ENCODE assay signal across 10 cellular contexts in the genomic region with DNA sequence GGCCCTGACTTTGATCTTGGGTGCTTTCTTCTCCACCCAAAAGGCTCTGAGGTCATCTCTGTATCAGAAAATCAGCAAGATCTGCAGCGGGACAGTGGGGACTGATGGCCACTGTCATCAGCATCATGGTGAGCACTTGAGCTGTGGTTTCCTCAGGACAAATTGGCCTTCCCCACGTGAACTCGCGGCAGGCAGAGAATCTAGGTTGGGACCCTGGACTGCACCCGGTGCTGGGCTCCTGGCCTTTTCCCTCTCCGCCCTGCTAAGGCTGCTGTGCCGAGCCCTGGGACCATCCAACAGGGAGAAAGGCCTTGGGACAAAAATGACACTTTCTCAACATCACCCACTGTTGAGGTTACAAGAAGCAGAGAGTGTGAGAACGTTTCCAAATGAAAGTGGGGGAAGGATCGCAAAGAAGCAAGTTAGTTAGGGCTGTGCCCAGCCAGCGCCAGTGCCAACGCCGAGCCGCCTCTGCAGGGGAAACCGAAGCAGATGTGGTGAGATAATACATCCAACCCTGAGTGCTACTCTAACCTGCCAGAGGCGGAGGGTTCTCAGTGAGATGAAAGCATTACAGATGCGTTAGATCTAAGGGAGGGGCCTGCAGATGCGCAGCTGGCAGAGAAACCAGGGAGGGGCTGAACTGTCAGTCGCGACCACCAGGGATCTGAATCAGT. TPM values are rescaled to one million over a fixed set of nuclear protein-coding genes. Genes with fewer than 3 reads are reported as not detected.
DNase-seq lines count a peak whose midpoint lies in the region; ATAC-seq and TF ChIP-seq lines count a peak whose summit lies in the region.
"Had no signal": no experiment of that assay in that cellular context is flagged by ENCODE, and none has a peak within 500 bp of the region (broad histone marks: within the 10 kb centered on the region; RNA-seq: fewer than 3 reads in every experiment).

No MANE protein-coding gene starts in this region.

- H3K9ac ChIP-seq in BLaER1 treated with 17β-estradiol and CSF1 and Interleukin-3, amounts not matched to agents 10 nM and 100 nM, result peak overlapping the region in 8 of 11 experiments; percentile 5 to 64 (median 22); a peak in 9 of 22 replicates

- H3K4me1 Mint-ChIP-seq in activated CD8-positive, alpha-beta T cell treated with anti-CD3 and anti-CD28 coated beads, Interleukin-2, amount 10 ng/mL, durations not matched to agents 7 days and 5 days (ENCODE audit: low read depth), result peaks cover 56% of the 10 kb centered on the region

- peak overlapping the region; percentile 83 to 98 (median 97) for H3K4me2 ChIP-seq in BLaER1 treated with 17β-estradiol and CSF1 and Interleukin-3, amounts not matched to agents 10 nM and 100 nM

- H3K27ac Mint-ChIP-seq in activated CD8-positive, alpha-beta T cell treated with anti-CD3 and anti-CD28 coated beads, Interleukin-2, amount 10 ng/mL, durations not matched to agents 7 days and 5 days, result peak overlapping the region; percentile 96

- H3K36me3 ChIP-seq in BLaER1 treated with 17β-estradiol and CSF1 and Interleukin-3, amounts not matched to agents 10 nM and 100 nM, result no peaks in the 10 kb centered on the region

- H3K9me3 ChIP-seq in BLaER1 treated with 17β-estradiol and CSF1 and Interleukin-3, amounts not matched to agents 10 nM and 100 nM (replicated peaks in 1 of 11), result no peaks in the 10 kb centered on the region

- no peak for TF ChIP-seq CTCF in HL-60 (IDR thresholded peaks at IDR 0.05; ENCODE audit: insufficient read depth, low read length)

- CTCF ChIA-PET in activated CD8-positive, alpha-beta T cell treated with anti-CD3 and anti-CD28 coated beads, Interleukin-2, amount 10 ng/mL, durations not matched to agents 7 days and 5 days (lab: Charles Lee), result interaction anchor here (1.1 to 1.5 kb wide), 2 partner anchors 46 to 57 kb away, joined by 3 to 5 read pairs; no protein-coding TSS in a partner anchor

- H3K4me1 ChIP-seq in BLaER1 treated with 17β-estradiol and CSF1 and Interleukin-3, amounts not matched to agents 10 nM and 100 nM, result peaks cover 55 to 82% (median 69%) of the 10 kb centered on the region in 10 experiments

- H3K27me3 ChIP-seq in BLaER1 treated with 17β-estradiol and CSF1 and Interleukin-3, amounts not matched to agents 10 nM and 100 nM, result 0 out of 22 replicates have a peak, but pooled peaks cover 0 to 7% (median 0%) of the 10 kb centered on the region in 11 experiments
- no peaks in the 10 kb centered on the region for H3K27me3 ChIP-seq in HL-60 (ENCODE audit: insufficient read depth, poor library complexity, severe bottlenecking)

- H3K27ac ChIP-seq in BLaER1 treated with 17β-estradiol and CSF1 and Interleukin-3, amounts not matched to agents 10 nM and 100 nM, result peak overlapping the region; percentile 35 to 68 (median 60); a peak in 21 of 22 replicates
- H3K27ac ChIP-seq in HL-60 (replicated peaks) (peak overlapping the region; percentile 54), skin epidermis (peak overlapping the region in 15 of 21 experiments; percentile 1 to 91 (median 69))

- H3K36me3 Mint-ChIP-seq in activated CD8-positive, alpha-beta T cell treated with anti-CD3 and anti-CD28 coated beads, Interleukin-2, amount 10 ng/mL, durations not matched to agents 7 days and 5 days (ENCODE audit: low read depth), result no peaks in the 10 kb centered on the region
- H3K36me3 Mint-ChIP-seq: brain had no signal

- ATAC-seq in GM19463 (IDR thresholded peaks at IDR 0.05; ENCODE audit: unreplicated experiment) (peak; percentile 22), SK-N-SH treated with all-trans-retinoic acid at 6 μM for 48 hours (no peak)
- ATAC-seq in activated CD8-positive, alpha-beta T cell treated with anti-CD3 and anti-CD28 coated beads, Interleukin-2, amount 10 ng/mL, durations not matched to agents 7 days and 5 days, result peak; percentile 78

- POLR2A ChIA-PET in activated CD8-positive, alpha-beta T cell treated with anti-CD3 and anti-CD28 coated beads, Interleukin-2, amount 10 ng/mL, durations not matched to agents 7 days and 5 days (lab: Charles Lee), result interaction anchor here (1.0 to 2.9 kb wide), 5 partner anchors 19 to 176 kb away, joined by 3 to 15 read pairs (median 9); partner anchors contain the start of gene ZBTB21

- DNase-seq in HL-60 (ENCODE audit: low read depth in 1 of 2, low spot score in 1 of 2), result peak in 1 of 2 experiments; percentile 26
- DNase-seq in activated CD8-positive, alpha-beta T cell treated with anti-CD3 and anti-CD28 coated beads, Interleukin-2, amount 10 ng/mL, durations not matched to agents 7 days and 5 days, result peak; percentile 79
- no peak for DNase-seq in middle frontal gyrus (ENCODE audit: extremely low spot score, low spot score)
- DNase-seq in DMS114 treated with DMSO at 0.1 percent for 48 hours (lab: John Stamatoyannopoulos, UW; ENCODE audit: unreplicated experiment), result no peak

- peak overlapping the region; percentile 81 for H3K4me3 Mint-ChIP-seq in activated CD8-positive, alpha-beta T cell treated with anti-CD3 and anti-CD28 coated beads, Interleukin-2, amount 10 ng/mL, durations not matched to agents 7 days and 5 days
- H3K4me3 Mint-ChIP-seq: brain had no signal

- H3K9me3 Mint-ChIP-seq in activated CD8-positive, alpha-beta T cell treated with anti-CD3 and anti-CD28 coated beads, Interleukin-2, amount 10 ng/mL, durations not matched to agents 7 days and 5 days (ENCODE audit: insufficient read depth), result no peaks in the 10 kb centered on the region

- H3K4me3 ChIP-seq in BLaER1 treated with 17β-estradiol and CSF1 and Interleukin-3, amounts not matched to agents 10 nM and 100 nM, result peak overlapping the region in 2 of 10 experiments; percentile 10 to 27; a peak in 1 of 20 replicates
- no peak overlapping the region for H3K4me3 ChIP-seq in HL-60 (replicated peaks; ENCODE audit: insufficient read depth, low read length)
- H3K4me3 ChIP-seq in skin epidermis, result no peak overlapping the region

- peaks cover 3% of the 10 kb centered on the region for H3K27me3 Mint-ChIP-seq in activated CD8-positive, alpha-beta T cell treated with anti-CD3 and anti-CD28 coated beads, Interleukin-2, amount 10 ng/mL, durations not matched to agents 7 days and 5 days (ENCODE audit: low read depth)

- H4K20me1 ChIP-seq in BLaER1 treated with 17β-estradiol and CSF1 and Interleukin-3, amounts not matched to agents 10 nM and 100 nM, result no peaks in the 10 kb centered on the region

TF ChIP-seq in SK-N-SH treated with all-trans-retinoic acid at 6 μM for 48 hours, 23 proteins besides CTCF, POLR2A, EP300 and RAD21:
- TF ChIP-seq, protein P1, sequence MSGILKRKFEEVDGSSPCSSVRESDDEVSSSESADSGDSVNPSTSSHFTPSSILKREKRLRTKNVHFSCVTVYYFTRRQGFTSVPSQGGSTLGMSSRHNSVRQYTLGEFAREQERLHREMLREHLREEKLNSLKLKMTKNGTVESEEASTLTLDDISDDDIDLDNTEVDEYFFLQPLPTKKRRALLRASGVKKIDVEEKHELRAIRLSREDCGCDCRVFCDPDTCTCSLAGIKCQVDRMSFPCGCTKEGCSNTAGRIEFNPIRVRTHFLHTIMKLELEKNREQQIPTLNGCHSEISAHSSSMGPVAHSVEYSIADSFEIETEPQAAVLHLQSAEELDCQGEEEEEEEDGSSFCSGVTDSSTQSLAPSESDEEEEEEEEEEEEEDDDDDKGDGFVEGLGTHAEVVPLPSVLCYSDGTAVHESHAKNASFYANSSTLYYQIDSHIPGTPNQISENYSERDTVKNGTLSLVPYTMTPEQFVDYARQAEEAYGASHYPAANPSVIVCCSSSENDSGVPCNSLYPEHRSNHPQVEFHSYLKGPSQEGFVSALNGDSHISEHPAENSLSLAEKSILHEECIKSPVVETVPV (CRISPR knock-in tag; IDR thresholded peaks at IDR 0.05), result no peak
- TF ChIP-seq POU6F1 (CRISPR knock-in tag; IDR thresholded peaks at IDR 0.05; ENCODE audit: borderline replicate concordance, low read depth) (no peak), ZNF70 (CRISPR knock-in tag; IDR thresholded peaks at IDR 0.05) (no peak), GLIS3 (CRISPR knock-in tag; IDR thresholded peaks at IDR 0.05) (no peak), OSR1 (CRISPR knock-in tag; IDR thresholded peaks at IDR 0.05) (no peak), SNAI2 (CRISPR knock-in tag; IDR thresholded peaks at IDR 0.05) (no peak), BACH2 (CRISPR knock-in tag; IDR thresholded peaks at IDR 0.05; ENCODE audit: borderline replicate concordance) (no peak)
TF ChIP-seq in SK-N-SH treated with all-trans-retinoic acid at 6 μM for 48 hours: peak in this region for 0.

RNA-seq across cellular contexts. Expression of gene UMODL1, which starts 9.1 kb away (rescaled TPM):
- not detected for total RNA-seq in activated CD8-positive, alpha-beta T cell treated with anti-CD3 and anti-CD28 coated beads, Interleukin-2, amount 10 ng/mL, durations not matched to agents 7 days and 5 days
- total RNA-seq: renal cortical epithelial cell had no signal

RNA-seq across cellular contexts. Expression of gene ZBTB21, which starts 51.8 kb away (rescaled TPM):
- total RNA-seq in activated CD8-positive, alpha-beta T cell treated with anti-CD3 and anti-CD28 coated beads, Interleukin-2, amount 10 ng/mL, durations not matched to agents 7 days and 5 days, result 10 to 100 TPM; 19.5 to 23.6 TPM
